13 cellular contexts compared by ENCODE assay signal in genomic region chr10:99984201-99984600, GRCh38. TPM values are rescaled to one million over a fixed set of nuclear protein-coding genes. Genes with fewer than 3 reads are reported as not detected.
DNase-seq lines count a peak whose midpoint lies in the region; ATAC-seq and TF ChIP-seq lines count a peak whose summit lies in the region.
"Had no signal": no experiment of that assay in that cellular context is flagged by ENCODE, and none has a peak within 500 bp of the region (broad histone marks: within the 10 kb centered on the region; RNA-seq: fewer than 3 reads in every experiment).

No MANE protein-coding gene starts in this region.

- dilution Hi-C loops in mammary epithelial cell (cut with HindIII; ENCODE audit: low sequenced_read_pairs) = no loop called here

- TF ChIP-seq CTCF in GM10248 (IDR thresholded peaks at IDR 0.05; ENCODE audit: control extremely low read depth, extremely low read depth, low read depth, missing control alignments) (no peak), mammary epithelial cell (conservative IDR thresholded peaks at IDR 0.05 in 1 of 2, IDR thresholded peaks at IDR 0.05 in 1 of 2; ENCODE audit: extremely low read depth in 1 of 2, insufficient read depth in 1 of 2, low read depth in 1 of 2, low read length in 2 of 2) (no peak), osteocyte (IDR thresholded peaks at IDR 0.05) (no peak)

- POLR2A ChIA-PET in GM10248 (lab: Yijun Ruan, JAX) = no interaction called here

- 5% methylated on average over 3 of the region's 3 CpGs for WGBS in mammary epithelial cell (ENCODE audit: low coverage, missing lambda C conversion rate)

- H2AFZ ChIP-seq in mammary epithelial cell (ENCODE audit: low read depth, low read length) = no peak overlapping the region

- H3K27me3 ChIP-seq in mammary epithelial cell (ENCODE audit: insufficient read depth, low read length) = no peaks in the 10 kb centered on the region

- BruUV-seq in mammary epithelial cell (replicated peaks; lab: Mats Ljungman, UMichigan) = no TSS peak

- H3K36me3 ChIP-seq in mammary epithelial cell (ENCODE audit: insufficient read depth, low read length) = peaks cover 6% of the 10 kb centered on the region

- H4K20me1 ChIP-seq in mammary epithelial cell (ENCODE audit: insufficient read depth, low read length) = no peaks in the 10 kb centered on the region

- peaks cover 51% of the 10 kb centered on the region for H3K4me1 Mint-ChIP-seq in osteocyte (ENCODE audit: unreplicated experiment)

- intact Hi-C loops in mammary epithelial cell (cut with micrococcal nuclease) = loop anchor here (1.0 kb wide), 1 partner anchor 24 kb away; no protein-coding TSS in a partner anchor

- H3K4me2 ChIP-seq in mammary epithelial cell (ENCODE audit: insufficient read depth, low read depth, low read length) = peak overlapping the region; percentile 81

- peak overlapping the region; percentile 93 for H3K27ac Mint-ChIP-seq in osteocyte (ENCODE audit: unreplicated experiment)

- H3K27ac ChIP-seq in mammary epithelial cell (ENCODE audit: insufficient read depth, low read depth, low read length) = peak overlapping the region; percentile 96

- in situ Hi-C loops in mammary epithelial cell (cut with MboI; ENCODE audit: low sequenced_read_pairs in 2 of 2) = no loop called here

- H3K4me3 ChIP-seq in mammary epithelial cell (replicated peaks in 1 of 3; ENCODE audit: insufficient read depth in 1 of 3, low read depth in 2 of 3, low read length in 3 of 3) = peak overlapping the region in 2 of 3 experiments; percentile 4 to 19

- H3K9me3 ChIP-seq in mammary epithelial cell (replicated peaks; ENCODE audit: insufficient read depth, low read length) = no peaks in the 10 kb centered on the region
- H3K9me3 ChIP-seq: Caco-2 had no signal

- peak overlapping the region; percentile 75 for H3K9ac ChIP-seq in mammary epithelial cell (ENCODE audit: insufficient read depth, low read length)

- no peaks in the 10 kb centered on the region for H3K36me3 Mint-ChIP-seq in osteocyte (ENCODE audit: unreplicated experiment)

- H3K4me1 ChIP-seq in mammary epithelial cell (ENCODE audit: insufficient read depth, low read length) = peaks cover 21% of the 10 kb centered on the region

- H3K9me3 Mint-ChIP-seq in osteocyte (ENCODE audit: unreplicated experiment) = no peaks in the 10 kb centered on the region

- peak; percentile 48 for ATAC-seq in HG03280 (IDR thresholded peaks at IDR 0.05; ENCODE audit: unreplicated experiment)
- ATAC-seq in GM19328 (IDR thresholded peaks at IDR 0.05; ENCODE audit: unreplicated experiment) = no peak
- ATAC-seq in GM19035 (IDR thresholded peaks at IDR 0.05; ENCODE audit: unreplicated experiment) = no peak
- no peak for ATAC-seq in HG03457 (IDR thresholded peaks at IDR 0.05; ENCODE audit: unreplicated experiment)

- peak overlapping the region; percentile 30 for H3K4me3 Mint-ChIP-seq in osteocyte (ENCODE audit: unreplicated experiment)

- DNase-seq in GM10248 (ENCODE audit: extremely low spot score) (peak; percentile 45), mammary epithelial cell (peak; percentile 84), osteocyte (ENCODE audit: extremely low spot score, unreplicated experiment) (no peak), NCI-H2171 treated with DMSO at 0.1 percent for 48 hours (lab: John Stamatoyannopoulos, UW) (no peak)
- DNase-seq: activated CD8-positive, alpha-beta memory T cell treated with anti-CD3 and anti-CD28 coated beads for 24 hours; Caco-2; glutamatergic neuron; NCI-H1105; Right ventricle myocardium superior had no signal

- H3K79me2 ChIP-seq in mammary epithelial cell (ENCODE audit: insufficient read depth, low read length) = peaks cover 97% of the 10 kb centered on the region

- CTCF ChIA-PET in GM10248 (lab: Yijun Ruan, JAX) (interaction anchor here (0.8 to 15.0 kb wide), 6 partner anchors 10 to 138 kb away, joined by 5 to 162 read pairs (median 8); partner anchors contain the start of gene DNMBP), mammary epithelial cell (lab: Charles Lee; ENCODE audit: low non-redundant PET) (interaction anchor here (1.1 kb wide), 1 partner anchor 61 kb away, joined by 3 read pairs; no protein-coding TSS in a partner anchor)

- H3K27me3 Mint-ChIP-seq in osteocyte (ENCODE audit: unreplicated experiment) = no peaks in the 10 kb centered on the region

RNA-seq across cellular contexts. Expression of gene DNMBP, which starts 25.5 kb away (rescaled TPM):
- total RNA-seq in mammary epithelial cell = 10 to 100 TPM in 1 of 2 donors, 1 to 10 TPM in 1; 8.7 to 17.6 TPM
- polyA plus RNA-seq in mammary epithelial cell = 17.4 TPM
- 33.6 TPM for polyA minus RNA-seq in mammary epithelial cell
- 16.2 and 17.5 TPM in 2 replicates for total RNA-seq in osteocyte

Comparison
In these comparisons a context has a peak if more than half of its experiments do, and no peak if none do; other contexts are left out.
1. DNase-seq: peak in GM10248 (single experiment) and mammary epithelial cell (single experiment); none in osteocyte (single experiment) and NCI-H2171 treated with DMSO at 0.1 percent for 48 hours (single experiment).